14 cellular contexts compared by ENCODE assay signal in genomic region chr6:149201068-149201655, GRCh38.
"Had no signal": no experiment of that assay in that cellular context is flagged by ENCODE, and none has a peak within 500 bp of the region (broad histone marks: within the 10 kb centered on the region; RNA-seq: fewer than 3 reads in every experiment).

No MANE protein-coding gene starts in this region.

- H3K9me3 ChIP-seq: adrenal gland, thoracic aorta had no signal

- ATAC-seq: activated CD8-positive, alpha-beta T cell treated with anti-CD3 and anti-CD28 coated beads for 36 hours; activated T-cell treated with anti-CD3 and anti-CD28 coated beads, Interleukin-2, amount 50 U/mL, for 4 hours; left lobe of liver had no signal

- H3K4me3 Mint-ChIP-seq: activated CD8-positive, alpha-beta T cell treated with anti-CD3 and anti-CD28 coated beads for 36 hours; activated naive CD4-positive, alpha-beta T cell treated with anti-CD3 and anti-CD28 coated beads, Interleukin-2, amount 50 U/mL, for 24 hours; activated T-cell treated with anti-CD3 and anti-CD28 coated beads, Interleukin-2, amount 50 U/mL, for 4 hours; endodermal cell; naive B cell; stimulated activated naive CD8-positive, alpha-beta T cell treated with anti-CD3 and anti-CD28 coated beads, Interleukin-15, Interleukin-2, amounts not matched to agents 100 ng/mL and 50 ng/mL, for 24 hours; T-helper 1 cell treated with Interleukin-12 subunit alpha and Interleukin-12 subunit beta and Interleukin-4 antibody, amounts not matched to agents 30 μg/mL and 1 μg/mL, for 36 hours had no signal

- DNase-seq: activated CD4-positive, alpha-beta T cell treated with anti-CD3 and anti-CD28 coated beads for 4 hours; activated CD8-positive, alpha-beta T cell treated with anti-CD3 and anti-CD28 coated beads for 36 hours; activated effector memory CD4-positive, alpha-beta T cell treated with anti-CD3 and anti-CD28 coated beads, Interleukin-2, amount 50 U/mL, for 16 hours; activated T-cell treated with anti-CD3 and anti-CD28 coated beads, Interleukin-2, amount 50 U/mL, for 4 hours; dermis blood vessel endothelial cell; endodermal cell; naive B cell had no signal

- H3K4me1 ChIP-seq: adrenal gland had no signal

- H3K36me3 ChIP-seq: adrenal gland, thoracic aorta had no signal

- H3K4me3 ChIP-seq: adrenal gland, skin epidermis, thoracic aorta had no signal

- H3K27ac ChIP-seq: adrenal gland, skin epidermis, thoracic aorta had no signal

- H3K27me3 ChIP-seq: adrenal gland had no signal

- H3K27me3 Mint-ChIP-seq: activated CD8-positive, alpha-beta T cell treated with anti-CD3 and anti-CD28 coated beads for 36 hours; activated naive CD4-positive, alpha-beta T cell treated with anti-CD3 and anti-CD28 coated beads, Interleukin-2, amount 50 U/mL, for 24 hours; naive B cell; stimulated activated naive CD8-positive, alpha-beta T cell treated with anti-CD3 and anti-CD28 coated beads, Interleukin-15, Interleukin-2, amounts not matched to agents 100 ng/mL and 50 ng/mL, for 24 hours had no signal

- H3K27ac Mint-ChIP-seq: activated CD8-positive, alpha-beta T cell treated with anti-CD3 and anti-CD28 coated beads for 36 hours; activated naive CD4-positive, alpha-beta T cell treated with anti-CD3 and anti-CD28 coated beads, Interleukin-2, amount 50 U/mL, for 24 hours; endodermal cell; stimulated activated naive CD8-positive, alpha-beta T cell treated with anti-CD3 and anti-CD28 coated beads, Interleukin-15, Interleukin-2, amounts not matched to agents 100 ng/mL and 50 ng/mL, for 24 hours; T-helper 1 cell treated with Interleukin-12 subunit alpha and Interleukin-12 subunit beta and Interleukin-4 antibody, amounts not matched to agents 30 μg/mL and 1 μg/mL, for 36 hours had no signal
